7 cellular contexts compared by ENCODE assay signal in the genomic region with DNA sequence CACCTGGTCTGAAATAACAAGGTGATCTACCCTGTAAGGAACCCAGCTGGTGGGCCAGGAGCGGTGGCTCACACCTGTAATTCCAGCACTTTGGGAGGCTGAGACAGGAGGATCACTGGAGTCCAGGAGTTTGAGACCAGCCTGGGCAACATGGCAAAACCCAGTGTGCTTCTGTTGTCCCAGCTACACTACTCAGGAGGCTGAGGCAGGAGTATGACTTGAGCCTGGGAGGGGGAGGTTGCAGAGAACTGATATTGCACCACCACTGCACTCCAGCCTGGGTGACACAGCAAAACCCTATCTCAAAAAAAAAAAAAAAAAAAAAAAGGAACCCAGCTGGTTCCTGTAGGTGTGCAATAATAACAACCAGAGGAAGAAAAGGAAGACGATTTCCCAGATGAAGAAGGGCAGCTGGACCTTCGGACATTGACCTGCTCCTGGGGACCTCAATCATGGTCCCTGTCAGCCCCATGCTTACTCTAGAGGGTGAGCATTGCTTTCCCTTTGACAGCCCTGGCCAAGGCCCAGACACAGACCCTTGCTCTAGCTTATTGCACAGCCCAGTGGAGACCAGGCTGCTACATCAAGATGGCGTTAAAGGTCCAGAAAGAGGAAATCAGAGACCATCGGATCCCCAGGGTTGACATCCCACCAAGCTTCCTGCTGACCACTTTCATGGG. TPM values are rescaled to one million over a fixed set of nuclear protein-coding genes. Genes with fewer than 3 reads are reported as not detected.
DNase-seq lines count a peak whose midpoint lies in the region; ATAC-seq and TF ChIP-seq lines count a peak whose summit lies in the region.

No MANE protein-coding gene starts in this region.

- peak overlapping the region in 3 of 4 donors; percentile 17 to 48 (median 31) for H3K27ac ChIP-seq in esophagus muscularis mucosa (replicated peaks in 1 of 4)

- H3K36me3 ChIP-seq in esophagus muscularis mucosa: peaks cover 6 to 29% (median 15%) of the 10 kb centered on the region in 4 donors

- peak; percentile 25 for DNase-seq in HT1080 (ENCODE audit: low read depth)
- DNase-seq in SKM-1 treated with dmso at 0.1 percent for 144 hours (lab: John Stamatoyannopoulos, UW; ENCODE audit: unreplicated experiment): peak; percentile 32
- DNase-seq in esophagus muscularis mucosa (ENCODE audit: extremely low spot score): no peak
- peak; percentile 53 for DNase-seq in renal cortical epithelial cell (ENCODE audit: low read depth)
- DNase-seq in NCI-H1105 treated with DMSO at 0.1 percent for 48 hours (lab: John Stamatoyannopoulos, UW): no peak

- TF ChIP-seq CTCF in esophagus muscularis mucosa (IDR thresholded peaks at IDR 0.05): no peak

- TF ChIP-seq EP300 in esophagus muscularis mucosa (IDR thresholded peaks at IDR 0.05): no peak

- H3K9me3 ChIP-seq in esophagus muscularis mucosa: no peaks in the 10 kb centered on the region

- H3K4me1 ChIP-seq in esophagus muscularis mucosa: peaks cover 13 to 28% (median 25%) of the 10 kb centered on the region in 4 donors

- ATAC-seq in HG03025 (IDR thresholded peaks at IDR 0.05; ENCODE audit: low FRiP score, unreplicated experiment) (no peak), GM18861 (IDR thresholded peaks at IDR 0.05; ENCODE audit: unreplicated experiment) (no peak)

- 64% methylated on average over 5 of the region's 5 CpGs for WGBS in esophagus muscularis mucosa

- intact Hi-C loops in esophagus muscularis mucosa (cut with DNase I): no loop called here

- no peak overlapping the region for H3K4me3 ChIP-seq in esophagus muscularis mucosa

- H3K27me3 ChIP-seq in esophagus muscularis mucosa: no peaks in the 10 kb centered on the region

- TF ChIP-seq POLR2A in esophagus muscularis mucosa (IDR thresholded peaks at IDR 0.05; ENCODE audit: low read depth): no peak

RNA-seq across cellular contexts. Expression of gene FOS, which starts 5.4 kb away (rescaled TPM):
- 2.2 and 3.2 TPM in 2 replicates for total RNA-seq in HT1080 (2014; rRNA removed; shearing (Covaris generic))
- polyA plus RNA-seq in HT1080 (2015; cell fraction: cytosol; rRNA removed): 1.1 and 2.4 TPM in 2 replicates
- polyA plus RNA-seq in HT1080 (2015; cell fraction: nucleus; rRNA removed): 11.4 and 34.0 TPM in 2 replicates
- total RNA-seq in esophagus muscularis mucosa (100 to 1,000 TPM in 2 of 4 donors, 10 to 100 TPM in 2; 68.6 to 695 (median 143) TPM), renal cortical epithelial cell (0.87 and 80.4 TPM in 2 replicates)

Comparison
In these comparisons a context has a peak if more than half of its experiments do, and no peak if none do; other contexts are left out.
1. DNase-seq: peak in HT1080 (single experiment), SKM-1 treated with dmso at 0.1 percent for 144 hours (single experiment) and renal cortical epithelial cell (single experiment); none in esophagus muscularis mucosa (single experiment) and NCI-H1105 treated with DMSO at 0.1 percent for 48 hours (single experiment).